Comparison of ENCODE assay signal across 11 cellular contexts in the genomic region with DNA sequence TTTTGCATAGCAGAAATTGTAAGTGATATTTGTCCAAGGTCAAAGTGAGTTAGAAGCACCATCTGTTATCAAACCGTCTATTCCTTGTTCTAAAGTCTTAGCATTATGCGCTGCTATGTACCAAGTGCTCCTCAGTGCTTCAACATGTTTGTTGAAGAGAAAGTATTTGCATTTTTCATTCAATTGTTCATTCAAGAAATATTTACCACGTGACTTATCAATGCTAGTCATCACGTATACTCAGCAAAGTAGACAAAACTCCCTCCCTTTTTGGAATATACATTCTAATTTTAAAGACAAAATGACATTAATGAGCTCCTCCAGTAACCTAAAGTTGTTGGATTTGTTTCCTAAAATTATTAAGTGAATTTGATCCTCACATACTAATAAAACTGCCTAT.
"Had no signal": no experiment of that assay in that cellular context is flagged by ENCODE, and none has a peak within 500 bp of the region (broad histone marks: within the 10 kb centered on the region; RNA-seq: fewer than 3 reads in every experiment).

No MANE protein-coding gene starts in this region.

- H3K4me1 ChIP-seq: HAP-1 had no signal

- ATAC-seq: GM23338, HCT116 had no signal

- H3K36me3 ChIP-seq: HAP-1 had no signal

- H3K4me2 ChIP-seq: GM23338 had no signal

- H3K9me3 ChIP-seq: HAP-1 had no signal

- H3K4me3 ChIP-seq: GM23248, GM23338, HAP-1 had no signal

- H2AFZ ChIP-seq: GM23248, GM23338 had no signal

- FAIRE-seq: H1, H54 had no signal

- H3K9ac ChIP-seq: GM23248 had no signal

- H3K27ac ChIP-seq: GM23248 had no signal

- DNase-seq: GM23248, GOT3, H7, H9, HCEC 1CT, HFFc6 had no signal
